Comparison of ENCODE assay signal across 8 cellular contexts in the genomic region with DNA sequence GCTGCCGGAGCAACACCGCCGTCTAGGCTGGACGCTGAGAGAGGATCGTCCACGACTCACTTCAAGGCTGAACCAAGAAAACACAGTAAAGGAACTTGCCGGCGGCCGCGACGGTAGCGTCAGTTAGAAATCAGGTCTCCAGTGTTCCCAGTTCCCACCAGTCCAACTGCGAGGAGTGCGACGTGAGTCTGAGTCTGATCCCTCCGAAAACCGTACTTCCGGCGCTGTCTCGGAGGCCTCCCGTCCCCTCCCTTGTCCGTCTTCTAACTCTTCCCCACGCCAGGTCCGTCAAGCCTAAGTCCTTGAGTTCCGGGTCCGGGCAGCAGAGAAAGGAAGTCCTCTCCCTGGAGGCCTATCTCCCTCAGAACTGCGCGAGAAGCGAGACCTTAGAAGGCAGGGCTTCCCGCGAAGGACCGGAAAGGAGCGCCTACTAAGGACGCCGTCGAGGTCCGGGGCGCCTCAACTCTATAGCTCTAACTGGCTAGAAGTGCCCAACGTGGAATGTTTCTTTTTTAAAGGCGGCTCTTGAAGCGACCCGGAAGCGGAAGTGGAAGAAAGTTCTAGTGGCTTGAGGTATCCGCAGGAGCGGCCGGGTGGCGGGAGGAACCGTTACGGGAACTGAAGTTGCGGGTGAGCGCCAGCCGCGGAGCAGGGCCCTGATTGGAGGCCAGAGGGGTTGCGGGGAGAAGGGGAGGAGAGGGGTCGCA. TPM values are rescaled to one million over a fixed set of nuclear protein-coding genes. Genes with fewer than 3 reads are reported as not detected.
DNase-seq lines count a peak whose midpoint lies in the region; ATAC-seq, FAIRE-seq and TF ChIP-seq lines count a peak whose summit lies in the region.

A gene with protein sequence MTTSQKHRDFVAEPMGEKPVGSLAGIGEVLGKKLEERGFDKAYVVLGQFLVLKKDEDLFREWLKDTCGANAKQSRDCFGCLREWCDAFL (plus strand): TSS at position 563 of the 707 bp plus-strand sequence. CDS start 748 bp downstream, outside the sequence.
A gene with protein sequence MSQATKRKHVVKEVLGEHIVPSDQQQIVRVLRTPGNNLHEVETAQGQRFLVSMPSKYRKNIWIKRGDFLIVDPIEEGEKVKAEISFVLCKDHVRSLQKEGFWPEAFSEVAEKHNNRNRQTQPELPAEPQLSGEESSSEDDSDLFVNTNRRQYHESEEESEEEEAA (minus strand): TSS at position 217 of the 707 bp plus-strand sequence. CDS start 1,768 bp downstream, outside the sequence.

- peaks cover 19% of the 10 kb centered on the region for H3K36me3 Mint-ChIP-seq in type B pancreatic cell

- DNase-seq in GM12892 (ENCODE audit: insufficient read length) (peak; percentile 87), NCI-H146 treated with DMSO at 0.1 percent for 48 hours (lab: John Stamatoyannopoulos, UW; ENCODE audit: unreplicated experiment) (peak; percentile 96), T-helper 1 cell (peak; percentile 82 to 98 (median 87)), heart right ventricle (peak; percentile 86 to 97), posterior cingulate gyrus (peak; percentile 88 to 98 (median 92)), type B pancreatic cell (ENCODE audit: extremely low spot score, unreplicated experiment) (peak; percentile 93)

- ATAC-seq in HG02884 (IDR thresholded peaks at IDR 0.05; ENCODE audit: unreplicated experiment) (peak; percentile 63), heart right ventricle (peak; percentile 89 to 96 (median 94))

- H3K27ac ChIP-seq in adipose tissue (ENCODE audit: low read depth, low read length) = peak within 1 kb of the TSS; percentile 75
- H3K27ac ChIP-seq in heart right ventricle = peak within 1 kb of the TSS; percentile 84 to 98 (median 95)

- H3K9me3 ChIP-seq in heart right ventricle = no peaks in the 10 kb centered on the region

- peaks cover 10 to 41% (median 24%) of the 10 kb centered on the region in 9 donors for H3K4me1 ChIP-seq in heart right ventricle

- peak within 1 kb of the TSS; percentile 100 for H3K4me3 Mint-ChIP-seq in type B pancreatic cell

- peak; percentile 99 for FAIRE-seq in GM12892 (lab: Jason Lieb, UNC)

- peaks cover 0 to 69% (median 39%) of the 10 kb centered on the region in 9 donors for H3K36me3 ChIP-seq in heart right ventricle

- intact Hi-C loops in heart right ventricle (cut with DNase I) (loop anchor here in 3 of 10 donors (2.0 to 5.0 kb wide), 2 partner anchors 40 to 51 kb away; a partner anchor contains a TSS), posterior cingulate gyrus (cut with DNase I) (loop anchor here (1.0 to 5.0 kb wide), 3 partner anchors 41 to 290 kb away; a partner anchor contains a TSS)

- H3K4me1 Mint-ChIP-seq in type B pancreatic cell (ENCODE audit: unreplicated experiment) = peaks cover 21% of the 10 kb centered on the region

- no peaks in the 10 kb centered on the region for H3K27me3 ChIP-seq in heart right ventricle

- H3K4me3 ChIP-seq in heart right ventricle = peak within 1 kb of the TSS; percentile 73 to 99 (median 92)

- TF ChIP-seq CTCF in heart right ventricle (IDR thresholded peaks at IDR 0.05) = peak in 1 of 9 donors; percentile 13
- TF ChIP-seq CTCF in type B pancreatic cell (conservative IDR thresholded peaks at IDR 0.05) = no peak

- no peaks in the 10 kb centered on the region for H3K9me3 Mint-ChIP-seq in type B pancreatic cell

- peak; percentile 87 for TF ChIP-seq POLR2A in GM12892 (IDR thresholded peaks at IDR 0.05; ENCODE audit: low read depth, low read length)

- no peaks in the 10 kb centered on the region for H3K27me3 Mint-ChIP-seq in type B pancreatic cell

- 0 to 1% (median 0%) methylated on average over 50 to 55 of the region's 55 CpGs for WGBS in adipose tissue, 3 donors
- WGBS in heart right ventricle, 2 donors = 0 to 1% methylated on average over 54 to 55 of the region's 55 CpGs

- peak within 1 kb of the TSS; percentile 99 for H3K27ac Mint-ChIP-seq in type B pancreatic cell

RNA-seq across cellular contexts. Expression of the first gene that starts in this region (rescaled TPM):
- polyA plus RNA-seq in GM12892 (2012; ENCODE audit: missing spikeins) = 190 TPM
- polyA plus RNA-seq in adipose tissue (100 to 1,000 TPM in 2 of 3 donors, 10 to 100 TPM in 1; 75.9 to 175 (median 123) TPM), heart right ventricle (100 to 1,000 TPM; 234 to 381 TPM)
- total RNA-seq in heart right ventricle (100 to 1,000 TPM; 196 to 224 (median 212) TPM), type B pancreatic cell (ENCODE audit: low replicate concordance) (164 and 266 TPM in 2 replicates)

RNA-seq across cellular contexts. Expression of the second gene that starts in this region (rescaled TPM):
- polyA plus RNA-seq in GM12892 (2012; ENCODE audit: missing spikeins) = 30.9 TPM
- polyA plus RNA-seq in adipose tissue (10 to 100 TPM; 12.0 to 20.8 (median 12.9) TPM), heart right ventricle (10 to 100 TPM; 18.3 to 30.0 TPM)
- total RNA-seq in heart right ventricle (10 to 100 TPM; 15.1 to 25.3 (median 19.7) TPM), type B pancreatic cell (ENCODE audit: low replicate concordance) (38.4 and 44.8 TPM in 2 replicates)

Comparison
In these comparisons a context has a peak if more than half of its experiments do, and no peak if none do; other contexts are left out.
1. Peak in every context shown above with its lines: DNase-seq, ATAC-seq, H3K4me3 ChIP-seq and H3K27ac ChIP-seq.